31 cellular contexts compared by ENCODE assay signal in the genomic region with DNA sequence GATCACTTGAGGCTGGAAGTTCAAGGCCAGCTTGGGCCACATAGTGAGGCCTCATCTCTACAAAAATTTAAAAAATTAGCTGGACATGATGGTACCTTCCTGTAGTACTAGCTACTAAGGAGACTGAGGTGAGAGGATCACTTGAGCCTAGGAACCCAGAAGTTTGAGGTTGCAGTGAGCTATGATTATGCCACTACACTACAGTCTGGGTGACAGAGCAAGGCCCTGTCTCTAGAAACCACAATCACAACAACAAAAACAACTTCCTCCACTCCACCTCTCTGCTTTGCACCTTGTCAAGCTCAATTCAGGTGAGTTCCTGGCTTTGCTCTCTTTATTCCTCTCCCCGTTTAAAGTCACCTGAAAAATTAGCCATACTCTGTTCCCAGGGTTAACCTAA.
"Had no signal": no experiment of that assay in that cellular context is flagged by ENCODE, and none has a peak within 500 bp of the region (broad histone marks: within the 10 kb centered on the region; RNA-seq: fewer than 3 reads in every experiment).

No MANE protein-coding gene starts in this region.

- H3K36me3 ChIP-seq: ascending aorta, breast epithelium, cardiac muscle cell, colonic mucosa, WERI-Rb-1 had no signal

- H3K27me3 ChIP-seq: ascending aorta, breast epithelium, cardiac muscle cell, colonic mucosa had no signal

- H3K4me1 Mint-ChIP-seq: activated B cell treated with CpG ODN at 0.5 μM for 24 hours, T-helper 17 cell had no signal

- H3K27ac ChIP-seq: ascending aorta, breast epithelium, cardiac muscle cell, colonic mucosa, WERI-Rb-1 had no signal

- H3K9me3 Mint-ChIP-seq: activated B cell treated with CpG ODN at 0.5 μM for 24 hours; activated T-cell treated with anti-CD3 and anti-CD28 coated beads, Interleukin-2, amount 50 U/mL, for 24 hours; activated T-cell treated with anti-CD3 and anti-CD28 coated beads, Interleukin-2, amount 50 U/mL, for 72 hours; T-helper 2 cell treated with Interferon-gamma antibody and Interleukin-4, amounts not matched to agents 5 μg/mL and 100 μg/mL, for 36 hours had no signal

- H3K4me3 Mint-ChIP-seq: activated B cell treated with CpG ODN at 0.5 μM for 24 hours; activated naive CD8-positive, alpha-beta T cell; activated T-cell treated with anti-CD3 and anti-CD28 coated beads, Interleukin-2, amount 50 U/mL, for 24 hours; activated T-cell treated with anti-CD3 and anti-CD28 coated beads, Interleukin-2, amount 50 U/mL, for 72 hours; brain; endodermal cell; T-helper 17 cell; T-helper 2 cell treated with Interferon-gamma antibody and Interleukin-4, amounts not matched to agents 5 μg/mL and 100 μg/mL, for 36 hours had no signal

- ATAC-seq: activated CD4-positive, CD25-positive, alpha-beta regulatory T cell treated with anti-CD3 and anti-CD28 coated beads, Interleukin-2, amount 50 U/mL, for 24 hours; activated T-cell treated with anti-CD3 and anti-CD28 coated beads, Interleukin-2, amount 50 U/mL, for 72 hours; esophagus mucosa; T-helper 17 cell had no signal

- H3K36me3 Mint-ChIP-seq: brain had no signal

- FAIRE-seq: frontal cortex had no signal

- H3K9me3 ChIP-seq: ascending aorta, breast epithelium, colonic mucosa had no signal

- H3K4me3 ChIP-seq: ascending aorta, breast epithelium, cardiac muscle cell, colonic mucosa had no signal

- H3K27ac Mint-ChIP-seq: activated B cell treated with CpG ODN at 0.5 μM for 24 hours; activated naive CD8-positive, alpha-beta T cell; activated T-cell treated with anti-CD3 and anti-CD28 coated beads, Interleukin-2, amount 50 U/mL, for 24 hours; activated T-cell treated with anti-CD3 and anti-CD28 coated beads, Interleukin-2, amount 50 U/mL, for 72 hours; brain; endodermal cell; T-helper 17 cell; T-helper 2 cell treated with Interferon-gamma antibody and Interleukin-4, amounts not matched to agents 5 μg/mL and 100 μg/mL, for 36 hours had no signal

- DNase-seq: activated B cell treated with CpG ODN at 0.5 μM for 24 hours; activated CD4-positive, alpha-beta T cell treated with anti-CD3 and anti-CD28 coated beads for 48 hours; activated CD4-positive, alpha-beta T cell treated with anti-CD3 and anti-CD28 coated beads, Interleukin-2, amount 50 U/mL, for 1 hour; activated CD4-positive, alpha-beta T cell treated with anti-CD3 and anti-CD28 coated beads, Interleukin-2, amount 50 U/mL, for 48 hours; activated CD8-positive, alpha-beta memory T cell treated with anti-CD3 and anti-CD28 coated beads, Interleukin-2, amount 50 U/mL, for 48 hours; activated gamma-delta T cell treated with Interleukin-2 at 50 U/mL for 16 hours; activated naive CD4-positive, alpha-beta T cell treated with anti-CD3 and anti-CD28 coated beads, Interleukin-2, amount 50 U/mL, for 16 hours; activated naive CD4-positive, alpha-beta T cell treated with Interleukin-2 at 50 U/mL for 16 hours; activated T-cell treated with anti-CD3 and anti-CD28 coated beads for 4 hours; activated T-cell treated with anti-CD3 and anti-CD28 coated beads, Interleukin-2, amount 50 U/mL, for 24 hours; activated T-cell treated with anti-CD3 and anti-CD28 coated beads, Interleukin-2, amount 50 U/mL, for 72 hours; central memory CD4-positive, alpha-beta T cell; cerebellar nuclear complex; colonic mucosa; effector CD8-positive, alpha-beta T cell; endodermal cell; foreskin fibroblast; head of caudate nucleus; T-helper 1 cell; T-helper 17 cell; T1000; WERI-Rb-1 had no signal

- H3K4me1 ChIP-seq: ascending aorta, breast epithelium, colonic mucosa had no signal
